In the genomic region with DNA sequence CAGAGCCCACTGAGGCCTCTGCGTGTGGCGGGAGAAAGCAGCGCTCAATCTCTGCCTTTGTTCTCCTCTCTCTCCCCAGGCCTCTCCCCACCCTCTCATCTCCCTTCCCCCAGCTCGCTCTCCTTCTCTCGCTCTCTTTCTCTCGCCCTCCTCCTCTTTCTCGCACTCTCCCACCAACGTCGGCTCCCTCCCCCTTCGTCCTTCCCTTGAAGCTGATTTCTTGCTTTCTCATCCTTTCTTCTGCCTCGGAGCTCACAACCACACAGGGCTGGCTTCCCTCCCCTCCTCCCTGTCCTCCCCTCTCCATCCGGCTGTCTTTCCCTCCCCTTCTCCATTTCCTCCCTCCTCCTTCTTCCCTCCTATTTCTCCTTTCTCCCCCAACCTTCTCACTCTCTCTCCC, we compare ENCODE assay signal across 16 cellular contexts.
DNase-seq lines count a peak whose midpoint lies in the region; TF ChIP-seq lines count a peak whose summit lies in the region.
"Had no signal": no experiment of that assay in that cellular context is flagged by ENCODE, and none has a peak within 500 bp of the region (broad histone marks: within the 10 kb centered on the region; RNA-seq: fewer than 3 reads in every experiment).

No MANE protein-coding gene starts in this region.

- H3K27ac Mint-ChIP-seq in endothelial cell (ENCODE audit: unreplicated experiment): peak overlapping the region; percentile 67
- peak overlapping the region; percentile 91 for H3K27ac Mint-ChIP-seq in osteocyte (ENCODE audit: unreplicated experiment)

- TF ChIP-seq CTCF in endothelial cell (IDR thresholded peaks at IDR 0.05; ENCODE audit: unreplicated experiment) (no peak), osteocyte (IDR thresholded peaks at IDR 0.05) (no peak)

- no peak overlapping the region for H3K4me3 Mint-ChIP-seq in endothelial cell (ENCODE audit: unreplicated experiment)
- no peak overlapping the region for H3K4me3 Mint-ChIP-seq in osteocyte (ENCODE audit: unreplicated experiment)

- no peaks in the 10 kb centered on the region for H3K36me3 Mint-ChIP-seq in endothelial cell (ENCODE audit: low read depth, unreplicated experiment)
- H3K36me3 Mint-ChIP-seq in osteocyte (ENCODE audit: unreplicated experiment): no peaks in the 10 kb centered on the region

- H3K9me3 Mint-ChIP-seq in endothelial cell (ENCODE audit: unreplicated experiment) (no peaks in the 10 kb centered on the region), osteocyte (ENCODE audit: unreplicated experiment) (no peaks in the 10 kb centered on the region)

- peaks cover 25% of the 10 kb centered on the region for H3K4me1 Mint-ChIP-seq in endothelial cell (ENCODE audit: unreplicated experiment)
- H3K4me1 Mint-ChIP-seq in osteocyte (ENCODE audit: unreplicated experiment): peaks cover 84% of the 10 kb centered on the region

- DNase-seq in NCI-H1417 (lab: John Stamatoyannopoulos, UW): peak in 2 of 3 experiments; percentile 38 to 71
- DNase-seq in NCI-H1417 treated with DMSO at 0.1 percent for 48 hours (lab: John Stamatoyannopoulos, UW): no peak
- peak; percentile 42 for DNase-seq in NCI-H69 (lab: John Stamatoyannopoulos, UW)
- no peak for DNase-seq in endothelial cell (ENCODE audit: low spot score)
- DNase-seq in osteocyte (ENCODE audit: extremely low spot score, unreplicated experiment): no peak
- no peak for DNase-seq in COLO668 (lab: John Stamatoyannopoulos, UW; ENCODE audit: unreplicated experiment)
- DNase-seq in CD1c-positive myeloid dendritic cell (ENCODE audit: extremely low spot score): no peak
- no peak for DNase-seq in Kasumi-1 (lab: John Stamatoyannopoulos, UW)
- DNase-seq: activated CD4-positive, CD25-positive, alpha-beta regulatory T cell treated with anti-CD3 and anti-CD28 coated beads, Interleukin-2, amount 50 U/mL, for 72 hours; activated gamma-delta T cell; cortex of kidney; DMS 273 treated with DMSO at 0.1 percent for 48 hours; foreskin keratinocyte; NCI-H510A; psoas muscle; stimulated activated CD4-positive, alpha-beta T cell treated with anti-CD3 and anti-CD28 coated beads, Interleukin-4, amount 100 ng/mL, for 4 hours had no signal

- H3K27me3 Mint-ChIP-seq in endothelial cell (ENCODE audit: unreplicated experiment) (peaks cover 6% of the 10 kb centered on the region), osteocyte (ENCODE audit: unreplicated experiment) (no peaks in the 10 kb centered on the region)

Comparison
In these comparisons a context has a peak if more than half of its experiments do, and no peak if none do; other contexts are left out.
1. DNase-seq: peak in NCI-H1417 (2 of 3) and NCI-H69 (single experiment); none in NCI-H1417 treated with DMSO at 0.1 percent for 48 hours (single experiment), endothelial cell (single experiment), osteocyte (single experiment), COLO668 (single experiment), CD1c-positive myeloid dendritic cell (single experiment) and Kasumi-1 (0 of 2).